ENCODE assay signal across 8 cellular contexts in genomic region chr14:34539407-34540180, GRCh38. TPM values are rescaled to one million over a fixed set of nuclear protein-coding genes. Genes with fewer than 3 reads are reported as not detected.
DNase-seq lines count a peak whose midpoint lies in the region; ATAC-seq and TF ChIP-seq lines count a peak whose summit lies in the region.

Gene EAPP, minus strand, starts transcription at chr14:34539701. Its CDS starts 73 bp downstream, at chr14:34539628.

- peaks cover 2% of the 10 kb centered on the region for H3K36me3 Mint-ChIP-seq in activated naive CD8-positive, alpha-beta T cell treated with anti-CD3 and anti-CD28 coated beads, Interleukin-2, amount 10 ng/mL, durations not matched to agents 7 days and 5 days

- intact Hi-C loops in left cardiac atrium (cut with DNase I): no loop called here

- no peaks in the 10 kb centered on the region for H3K27me3 ChIP-seq in rectal smooth muscle tissue (ENCODE audit: control insufficient read depth, insufficient read depth, low read length)

- H3K4me3 Mint-ChIP-seq in activated naive CD8-positive, alpha-beta T cell treated with anti-CD3 and anti-CD28 coated beads, Interleukin-2, amount 10 ng/mL, durations not matched to agents 7 days and 5 days: peak within 1 kb of the TSS; percentile 96

- H3K9ac ChIP-seq in rectal smooth muscle tissue (ENCODE audit: low read length): peak within 1 kb of the TSS; percentile 99

- peaks cover 7% of the 10 kb centered on the region for H3K4me1 ChIP-seq in rectal smooth muscle tissue (ENCODE audit: control insufficient read depth, insufficient read depth, low read length)

- H3K27me3 Mint-ChIP-seq in activated naive CD8-positive, alpha-beta T cell treated with anti-CD3 and anti-CD28 coated beads, Interleukin-2, amount 10 ng/mL, durations not matched to agents 7 days and 5 days: no peaks in the 10 kb centered on the region

- peaks cover 14% of the 10 kb centered on the region for H3K4me1 Mint-ChIP-seq in activated naive CD8-positive, alpha-beta T cell treated with anti-CD3 and anti-CD28 coated beads, Interleukin-2, amount 10 ng/mL, durations not matched to agents 7 days and 5 days

- ATAC-seq in HG02610 (IDR thresholded peaks at IDR 0.05; ENCODE audit: unreplicated experiment): peak; percentile 99
- peak; percentile 99 for ATAC-seq in activated naive CD8-positive, alpha-beta T cell treated with anti-CD3 and anti-CD28 coated beads, Interleukin-2, amount 10 ng/mL, durations not matched to agents 7 days and 5 days (ENCODE audit: low read depth)
- peak; percentile 99 to 100 for ATAC-seq in left cardiac atrium

- peak within 1 kb of the TSS; percentile 97 for H3K27ac Mint-ChIP-seq in activated naive CD8-positive, alpha-beta T cell treated with anti-CD3 and anti-CD28 coated beads, Interleukin-2, amount 10 ng/mL, durations not matched to agents 7 days and 5 days

- POLR2A ChIA-PET in activated naive CD8-positive, alpha-beta T cell treated with anti-CD3 and anti-CD28 coated beads, Interleukin-2, amount 10 ng/mL, durations not matched to agents 7 days and 5 days (lab: Charles Lee): interaction anchor here (0.6 to 1.5 kb wide), 2 partner anchors 15 to 45 kb away, joined by 3 to 5 read pairs; no protein-coding TSS in a partner anchor

- DNase-seq in GM12864 (ENCODE audit: low read depth) (peak; percentile 91), left cardiac atrium (peak; percentile 98), DMS153 (lab: John Stamatoyannopoulos, UW) (no peak), DMS 273 (lab: John Stamatoyannopoulos, UW; ENCODE audit: unreplicated experiment) (no peak)
- peak; percentile 91 for DNase-seq in activated naive CD8-positive, alpha-beta T cell treated with anti-CD3 and anti-CD28 coated beads, Interleukin-2, amount 10 ng/mL, durations not matched to agents 7 days and 5 days

- H3K9me3 Mint-ChIP-seq in activated naive CD8-positive, alpha-beta T cell treated with anti-CD3 and anti-CD28 coated beads, Interleukin-2, amount 10 ng/mL, durations not matched to agents 7 days and 5 days: no peaks in the 10 kb centered on the region

- H3K27ac ChIP-seq in rectal smooth muscle tissue (ENCODE audit: low read depth, low read length): peak within 1 kb of the TSS; percentile 99

- peak within 1 kb of the TSS; percentile 99 for H3K4me3 ChIP-seq in GM12864 (ENCODE audit: low read depth, low read length)
- H3K4me3 ChIP-seq in rectal smooth muscle tissue (ENCODE audit: low read length): peak within 1 kb of the TSS; percentile 100

- no peak for TF ChIP-seq CTCF in GM12864 (IDR thresholded peaks at IDR 0.05; ENCODE audit: low read depth, low read length, missing control alignments)

- H3K36me3 ChIP-seq in rectal smooth muscle tissue (ENCODE audit: control insufficient read depth, insufficient read depth, low read length): peaks cover 3% of the 10 kb centered on the region

TF ChIP-seq in PFSK-1, 5 proteins besides CTCF, POLR2A, EP300 and RAD21:
- TF ChIP-seq TAF1 (IDR thresholded peaks at IDR 0.05; ENCODE audit: borderline replicate concordance, insufficient read depth, low read length) (peak; percentile 66; the same call in 1 of the 2 replicates), FOXP2 (optimal IDR thresholded peaks at IDR 0.05; ENCODE audit: borderline replicate concordance, extremely low read depth, extremely low read length, insufficient read depth) (peak; percentile 95), POLR2AphosphoS5 (IDR thresholded peaks at IDR 0.05; ENCODE audit: low read depth, low read length) (peak; percentile 59), SIN3A (IDR thresholded peaks at IDR 0.05; ENCODE audit: borderline replicate concordance, insufficient read depth, low read length) (peak; percentile 88; the same call in 1 of the 2 replicates), REST (IDR thresholded peaks at IDR 0.05; ENCODE audit: insufficient read depth in 1 of 2, low read depth in 2 of 2, low read length in 2 of 2) (no peak)

RNA-seq across cellular contexts. Expression of gene EAPP, which starts in this region (rescaled TPM):
- polyA plus RNA-seq in PFSK-1 (2012; ENCODE audit: insufficient read length, low read depth): 12.3 TPM
- total RNA-seq in activated naive CD8-positive, alpha-beta T cell treated with anti-CD3 and anti-CD28 coated beads, Interleukin-2, amount 10 ng/mL, durations not matched to agents 7 days and 5 days: 10 to 100 TPM; 44.6 to 44.7 TPM
- total RNA-seq in left cardiac atrium: 10 to 100 TPM; 15.9 to 20.9 TPM

Comparison
In these comparisons a context has a peak if more than half of its experiments do, and no peak if none do; other contexts are left out.
1. DNase-seq: peak in GM12864 (single experiment), activated naive CD8-positive, alpha-beta T cell treated with anti-CD3 and anti-CD28 coated beads, Interleukin-2, amount 10 ng/mL, durations not matched to agents 7 days and 5 days (single experiment) and left cardiac atrium (single experiment); none in DMS153 (single experiment) and DMS 273 (single experiment).
2. Peak in every context shown above with its lines, with median percentiles within 50 percentile points of each other: ATAC-seq.